ENCODE assay signal across 26 cellular contexts in genomic region chr11:16169946-16170345, GRCh38.
A peak's percentile ranks its signal among the peaks of the same experiment; 100 is the strongest.
DNase-seq lines count a peak whose midpoint lies in the region; ATAC-seq and TF ChIP-seq lines count a peak whose summit lies in the region.
"Had no signal": no experiment of that assay in that cellular context is flagged by ENCODE, and none has a peak within 500 bp of the region (broad histone marks: within the 10 kb centered on the region; RNA-seq: fewer than 3 reads in every experiment).

No MANE protein-coding gene starts in this region.

- no peak overlapping the region for H3K4me3 ChIP-seq in HUES64 (ENCODE audit: low read length)
- no peak overlapping the region for H3K4me3 ChIP-seq in endodermal cell (ENCODE audit: low read length)
- H3K4me3 ChIP-seq: BLaER1, upper lobe of left lung had no signal

- H3K36me3 Mint-ChIP-seq in endodermal cell (ENCODE audit: low read depth): no peaks in the 10 kb centered on the region
- H3K36me3 Mint-ChIP-seq: naive thymus-derived CD4-positive, alpha-beta T cell had no signal

- H3K4me3 Mint-ChIP-seq in endodermal cell: no peak overlapping the region
- H3K4me3 Mint-ChIP-seq: activated naive CD8-positive, alpha-beta T cell treated with anti-CD3 and anti-CD28 coated beads, Interleukin-2, amount 50 U/mL, for 24 hours; naive thymus-derived CD4-positive, alpha-beta T cell; stimulated activated naive CD8-positive, alpha-beta T cell treated with anti-CD3 and anti-CD28 coated beads, Interleukin-15, amount 100 ng/mL, for 72 hours; T-helper 2 cell treated with Interferon-gamma antibody and Interleukin-4, amounts not matched to agents 5 μg/mL and 100 μg/mL, for 36 hours had no signal

- no peaks in the 10 kb centered on the region for H3K9me3 Mint-ChIP-seq in endodermal cell
- H3K9me3 Mint-ChIP-seq: activated naive CD8-positive, alpha-beta T cell treated with anti-CD3 and anti-CD28 coated beads, Interleukin-2, amount 50 U/mL, for 24 hours; activated T-helper 2 cell treated with anti-CD3 and anti-CD28 coated beads, Interferon-gamma antibody, Interleukin-2, Interleukin-4, amounts not matched to agents 10 μg/mL and 5 μg/mL and 100 μg/mL, durations not matched to agents 14 hours and 24 hours and 36 hours; stimulated activated naive CD8-positive, alpha-beta T cell treated with anti-CD3 and anti-CD28 coated beads, Interleukin-15, amount 100 ng/mL, for 72 hours; T-helper 2 cell treated with Interferon-gamma antibody and Interleukin-4, amounts not matched to agents 5 μg/mL and 100 μg/mL, for 36 hours had no signal

- no peaks in the 10 kb centered on the region for H3K36me3 ChIP-seq in HUES64 (ENCODE audit: insufficient read depth, low read length)
- no peaks in the 10 kb centered on the region for H3K36me3 ChIP-seq in endodermal cell (ENCODE audit: control insufficient read depth, insufficient read depth, low read length)
- H3K36me3 ChIP-seq: BLaER1, brain microvascular endothelial cell, upper lobe of left lung had no signal

- H3K9ac ChIP-seq in HUES64 (ENCODE audit: low read depth, low read length): no peak overlapping the region
- H3K9ac ChIP-seq in endodermal cell (ENCODE audit: extremely low read depth, low read length, poor library complexity, severe bottlenecking): no peak overlapping the region
- H3K9ac ChIP-seq: BLaER1, parathyroid adenoma had no signal

- no peaks in the 10 kb centered on the region for H3K27me3 Mint-ChIP-seq in endodermal cell (ENCODE audit: insufficient read depth)
- H3K27me3 Mint-ChIP-seq: activated naive CD8-positive, alpha-beta T cell treated with anti-CD3 and anti-CD28 coated beads, Interleukin-2, amount 50 U/mL, for 24 hours; naive thymus-derived CD4-positive, alpha-beta T cell; stimulated activated naive CD8-positive, alpha-beta T cell treated with anti-CD3 and anti-CD28 coated beads, Interleukin-15, amount 100 ng/mL, for 72 hours had no signal

- no peak for TF ChIP-seq CTCF in endodermal cell (conservative IDR thresholded peaks at IDR 0.05)
- TF ChIP-seq CTCF in omental fat pad (IDR thresholded peaks at IDR 0.05): no peak

- ATAC-seq in omental fat pad (ENCODE audit: low FRiP score) (peak; percentile 37), GM21825 (IDR thresholded peaks at IDR 0.05; ENCODE audit: unreplicated experiment) (no peak), esophagus mucosa (no peak)
- ATAC-seq: activated naive CD8-positive, alpha-beta T cell treated with anti-CD3 and anti-CD28 coated beads, Interleukin-2, amount 50 U/mL, for 24 hours; naive thymus-derived CD4-positive, alpha-beta T cell; right cardiac atrium; stimulated activated naive CD8-positive, alpha-beta T cell treated with anti-CD3 and anti-CD28 coated beads, Interleukin-15, amount 100 ng/mL, for 72 hours had no signal

- H3K4me1 ChIP-seq in HUES64 (ENCODE audit: insufficient read depth, low read length) (peaks cover 36% of the 10 kb centered on the region), endodermal cell (ENCODE audit: control insufficient read depth, insufficient read depth, low read length) (peaks cover 8% of the 10 kb centered on the region)
- H3K4me1 ChIP-seq: BLaER1, parathyroid adenoma, upper lobe of left lung had no signal

- no peaks in the 10 kb centered on the region for H3K27me3 ChIP-seq in HUES64 (ENCODE audit: insufficient read depth, low read length)
- no peaks in the 10 kb centered on the region for H3K27me3 ChIP-seq in endodermal cell (ENCODE audit: control insufficient read depth, insufficient read depth, low read length, poor library complexity, severe bottlenecking)
- H3K27me3 ChIP-seq: BLaER1, brain microvascular endothelial cell, upper lobe of left lung had no signal

- DNase-seq in NCI-H1417 (lab: John Stamatoyannopoulos, UW): peak in 2 of 3 experiments; percentile 29 to 30
- no peak for DNase-seq in NCI-H1417 treated with DMSO at 0.1 percent for 48 hours (lab: John Stamatoyannopoulos, UW)
- DNase-seq in endodermal cell: no peak
- no peak for DNase-seq in omental fat pad (ENCODE audit: low spot score)
- no peak for DNase-seq in NCI-H2196 (lab: John Stamatoyannopoulos, UW; ENCODE audit: unreplicated experiment)
- DNase-seq: activated CD8-positive, alpha-beta memory T cell treated with anti-CD3 and anti-CD28 coated beads, Interleukin-2, amount 50 U/mL, for 4 hours; activated naive CD8-positive, alpha-beta T cell treated with anti-CD3 and anti-CD28 coated beads, Interleukin-2, amount 50 U/mL, for 24 hours; brain microvascular endothelial cell; Caco-2; DND-41; effector memory CD4-positive, alpha-beta T cell; KG1; naive thymus-derived CD4-positive, alpha-beta T cell; NCI-H1694 treated with DMSO at 0.1 percent for 48 hours; right cardiac atrium; stimulated activated naive CD8-positive, alpha-beta T cell treated with anti-CD3 and anti-CD28 coated beads, Interleukin-15, amount 100 ng/mL, for 72 hours; upper lobe of left lung had no signal

- H3K9me3 ChIP-seq in HUES64 (ENCODE audit: insufficient read depth, low read depth, low read length) (no peaks in the 10 kb centered on the region), endodermal cell (ENCODE audit: control insufficient read depth, low read length) (no peaks in the 10 kb centered on the region)
- H3K9me3 ChIP-seq: BLaER1, Caco-2, upper lobe of left lung had no signal

- no peak overlapping the region for H3K27ac Mint-ChIP-seq in endodermal cell
- H3K27ac Mint-ChIP-seq: activated naive CD8-positive, alpha-beta T cell treated with anti-CD3 and anti-CD28 coated beads, Interleukin-2, amount 50 U/mL, for 24 hours; activated T-helper 2 cell treated with anti-CD3 and anti-CD28 coated beads, Interferon-gamma antibody, Interleukin-2, Interleukin-4, amounts not matched to agents 10 μg/mL and 5 μg/mL and 100 μg/mL, durations not matched to agents 14 hours and 24 hours and 36 hours; naive thymus-derived CD4-positive, alpha-beta T cell; stimulated activated naive CD8-positive, alpha-beta T cell treated with anti-CD3 and anti-CD28 coated beads, Interleukin-15, amount 100 ng/mL, for 72 hours; T-helper 2 cell treated with Interferon-gamma antibody and Interleukin-4, amounts not matched to agents 5 μg/mL and 100 μg/mL, for 36 hours had no signal

- H3K4me1 Mint-ChIP-seq in endodermal cell: peaks cover 33% of the 10 kb centered on the region
- H3K4me1 Mint-ChIP-seq: activated naive CD8-positive, alpha-beta T cell treated with anti-CD3 and anti-CD28 coated beads, Interleukin-2, amount 50 U/mL, for 24 hours; naive thymus-derived CD4-positive, alpha-beta T cell; stimulated activated naive CD8-positive, alpha-beta T cell treated with anti-CD3 and anti-CD28 coated beads, Interleukin-15, amount 100 ng/mL, for 72 hours had no signal

- 81% methylated on average over 2 of the region's 2 CpGs for WGBS in HUES64
- 73% methylated on average over 2 of the region's 2 CpGs; no CpG with 5 or more reads in 1 of the 2 experiments for WGBS in endodermal cell (ENCODE audit: insufficient coverage in 1 of 2, insufficient read length in 1 of 2), 2 experiments

- H3K27ac ChIP-seq in HUES64 (ENCODE audit: low read depth, low read length) (peak overlapping the region; percentile 38; the same call in 1 of the 2 replicates), endodermal cell (ENCODE audit: low read depth, low read length) (peak overlapping the region; percentile 73)
- H3K27ac ChIP-seq: 22Rv1, BLaER1, brain microvascular endothelial cell, parathyroid adenoma, upper lobe of left lung, VCaP had no signal

Comparison
In these comparisons a context has a peak if more than half of its experiments do, and no peak if none do; other contexts are left out.
1. DNase-seq: peak in NCI-H1417 (2 of 3); none in NCI-H1417 treated with DMSO at 0.1 percent for 48 hours (single experiment), endodermal cell (single experiment), omental fat pad (single experiment) and NCI-H2196 (single experiment).